1 cellular context compared by ENCODE assay signal in the genomic region with DNA sequence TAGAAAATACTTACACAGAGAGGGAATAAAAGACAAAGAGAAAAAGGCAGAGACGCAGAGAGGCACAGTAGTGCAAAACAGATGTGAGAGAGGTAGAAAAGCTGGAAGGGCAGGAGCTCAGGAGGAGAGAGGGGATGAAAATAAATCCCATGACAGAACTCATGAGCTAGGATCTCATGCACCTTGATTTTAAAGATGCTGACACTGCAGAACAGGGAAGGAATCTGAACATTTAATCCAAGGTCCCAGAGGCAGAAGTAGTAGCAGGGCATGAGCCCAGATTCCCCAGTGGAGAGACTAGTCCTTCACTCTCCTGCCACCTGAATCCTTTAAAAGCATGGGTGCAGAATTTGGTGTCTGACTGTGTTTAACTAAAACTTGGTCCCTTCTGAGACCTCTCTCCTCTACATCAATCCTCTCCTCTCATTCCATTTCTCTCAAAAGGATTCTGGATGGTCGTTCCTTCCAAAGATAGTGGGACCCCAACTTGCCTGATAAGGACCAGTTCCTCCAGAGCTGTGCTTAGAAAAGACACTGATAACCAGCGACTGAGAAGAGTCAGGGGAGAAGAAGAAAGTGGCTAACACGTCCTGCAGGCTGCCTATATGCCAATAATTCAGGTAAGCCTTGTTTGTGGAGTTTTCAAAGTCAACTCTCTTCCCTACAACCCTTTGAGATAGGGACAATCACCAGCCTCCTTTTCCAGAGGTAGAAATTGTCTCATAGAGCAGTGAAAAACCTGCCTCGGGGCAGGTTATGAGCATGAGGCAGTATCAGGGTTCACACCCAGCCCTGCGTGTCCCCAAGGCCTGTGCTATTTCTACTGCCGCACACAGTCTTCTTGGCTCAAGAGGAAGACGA.
TF ChIP-seq lines count a peak whose summit lies in the region.

No MANE protein-coding gene starts in this region.

TF ChIP-seq in K562, 482 proteins besides CTCF, POLR2A, EP300 and RAD21 (continued from another document):
- TF ChIP-seq, protein P1, sequence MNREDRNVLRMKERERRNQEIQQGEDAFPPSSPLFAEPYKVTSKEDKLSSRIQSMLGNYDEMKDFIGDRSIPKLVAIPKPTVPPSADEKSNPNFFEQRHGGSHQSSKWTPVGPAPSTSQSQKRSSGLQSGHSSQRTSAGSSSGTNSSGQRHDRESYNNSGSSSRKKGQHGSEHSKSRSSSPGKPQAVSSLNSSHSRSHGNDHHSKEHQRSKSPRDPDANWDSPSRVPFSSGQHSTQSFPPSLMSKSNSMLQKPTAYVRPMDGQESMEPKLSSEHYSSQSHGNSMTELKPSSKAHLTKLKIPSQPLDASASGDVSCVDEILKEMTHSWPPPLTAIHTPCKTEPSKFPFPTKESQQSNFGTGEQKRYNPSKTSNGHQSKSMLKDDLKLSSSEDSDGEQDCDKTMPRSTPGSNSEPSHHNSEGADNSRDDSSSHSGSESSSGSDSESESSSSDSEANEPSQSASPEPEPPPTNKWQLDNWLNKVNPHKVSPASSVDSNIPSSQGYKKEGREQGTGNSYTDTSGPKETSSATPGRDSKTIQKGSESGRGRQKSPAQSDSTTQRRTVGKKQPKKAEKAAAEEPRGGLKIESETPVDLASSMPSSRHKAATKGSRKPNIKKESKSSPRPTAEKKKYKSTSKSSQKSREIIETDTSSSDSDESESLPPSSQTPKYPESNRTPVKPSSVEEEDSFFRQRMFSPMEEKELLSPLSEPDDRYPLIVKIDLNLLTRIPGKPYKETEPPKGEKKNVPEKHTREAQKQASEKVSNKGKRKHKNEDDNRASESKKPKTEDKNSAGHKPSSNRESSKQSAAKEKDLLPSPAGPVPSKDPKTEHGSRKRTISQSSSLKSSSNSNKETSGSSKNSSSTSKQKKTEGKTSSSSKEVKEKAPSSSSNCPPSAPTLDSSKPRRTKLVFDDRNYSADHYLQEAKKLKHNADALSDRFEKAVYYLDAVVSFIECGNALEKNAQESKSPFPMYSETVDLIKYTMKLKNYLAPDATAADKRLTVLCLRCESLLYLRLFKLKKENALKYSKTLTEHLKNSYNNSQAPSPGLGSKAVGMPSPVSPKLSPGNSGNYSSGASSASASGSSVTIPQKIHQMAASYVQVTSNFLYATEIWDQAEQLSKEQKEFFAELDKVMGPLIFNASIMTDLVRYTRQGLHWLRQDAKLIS (CRISPR knock-in tag; IDR thresholded peaks at IDR 0.05): no peak
- TF ChIP-seq ZNF583 (CRISPR knock-in tag; IDR thresholded peaks at IDR 0.05) (0 out of 2 replicates have a peak, but pooled peaks have one; percentile 43), MTA3 (IDR thresholded peaks at IDR 0.05; ENCODE audit: borderline replicate concordance) (no peak), THRAP3 (IDR thresholded peaks at IDR 0.05; ENCODE audit: borderline replicate concordance) (no peak), HLTF (IDR thresholded peaks at IDR 0.05) (no peak), MAZ (CRISPR knock-in tag; conservative IDR thresholded peaks at IDR 0.05 in 1 of 2, IDR thresholded peaks at IDR 0.05 in 1 of 2) (0 out of 4 replicates have a peak, but pooled peaks of 1 of the 2 experiments have one; percentile 26)
- TF ChIP-seq, protein P2, sequence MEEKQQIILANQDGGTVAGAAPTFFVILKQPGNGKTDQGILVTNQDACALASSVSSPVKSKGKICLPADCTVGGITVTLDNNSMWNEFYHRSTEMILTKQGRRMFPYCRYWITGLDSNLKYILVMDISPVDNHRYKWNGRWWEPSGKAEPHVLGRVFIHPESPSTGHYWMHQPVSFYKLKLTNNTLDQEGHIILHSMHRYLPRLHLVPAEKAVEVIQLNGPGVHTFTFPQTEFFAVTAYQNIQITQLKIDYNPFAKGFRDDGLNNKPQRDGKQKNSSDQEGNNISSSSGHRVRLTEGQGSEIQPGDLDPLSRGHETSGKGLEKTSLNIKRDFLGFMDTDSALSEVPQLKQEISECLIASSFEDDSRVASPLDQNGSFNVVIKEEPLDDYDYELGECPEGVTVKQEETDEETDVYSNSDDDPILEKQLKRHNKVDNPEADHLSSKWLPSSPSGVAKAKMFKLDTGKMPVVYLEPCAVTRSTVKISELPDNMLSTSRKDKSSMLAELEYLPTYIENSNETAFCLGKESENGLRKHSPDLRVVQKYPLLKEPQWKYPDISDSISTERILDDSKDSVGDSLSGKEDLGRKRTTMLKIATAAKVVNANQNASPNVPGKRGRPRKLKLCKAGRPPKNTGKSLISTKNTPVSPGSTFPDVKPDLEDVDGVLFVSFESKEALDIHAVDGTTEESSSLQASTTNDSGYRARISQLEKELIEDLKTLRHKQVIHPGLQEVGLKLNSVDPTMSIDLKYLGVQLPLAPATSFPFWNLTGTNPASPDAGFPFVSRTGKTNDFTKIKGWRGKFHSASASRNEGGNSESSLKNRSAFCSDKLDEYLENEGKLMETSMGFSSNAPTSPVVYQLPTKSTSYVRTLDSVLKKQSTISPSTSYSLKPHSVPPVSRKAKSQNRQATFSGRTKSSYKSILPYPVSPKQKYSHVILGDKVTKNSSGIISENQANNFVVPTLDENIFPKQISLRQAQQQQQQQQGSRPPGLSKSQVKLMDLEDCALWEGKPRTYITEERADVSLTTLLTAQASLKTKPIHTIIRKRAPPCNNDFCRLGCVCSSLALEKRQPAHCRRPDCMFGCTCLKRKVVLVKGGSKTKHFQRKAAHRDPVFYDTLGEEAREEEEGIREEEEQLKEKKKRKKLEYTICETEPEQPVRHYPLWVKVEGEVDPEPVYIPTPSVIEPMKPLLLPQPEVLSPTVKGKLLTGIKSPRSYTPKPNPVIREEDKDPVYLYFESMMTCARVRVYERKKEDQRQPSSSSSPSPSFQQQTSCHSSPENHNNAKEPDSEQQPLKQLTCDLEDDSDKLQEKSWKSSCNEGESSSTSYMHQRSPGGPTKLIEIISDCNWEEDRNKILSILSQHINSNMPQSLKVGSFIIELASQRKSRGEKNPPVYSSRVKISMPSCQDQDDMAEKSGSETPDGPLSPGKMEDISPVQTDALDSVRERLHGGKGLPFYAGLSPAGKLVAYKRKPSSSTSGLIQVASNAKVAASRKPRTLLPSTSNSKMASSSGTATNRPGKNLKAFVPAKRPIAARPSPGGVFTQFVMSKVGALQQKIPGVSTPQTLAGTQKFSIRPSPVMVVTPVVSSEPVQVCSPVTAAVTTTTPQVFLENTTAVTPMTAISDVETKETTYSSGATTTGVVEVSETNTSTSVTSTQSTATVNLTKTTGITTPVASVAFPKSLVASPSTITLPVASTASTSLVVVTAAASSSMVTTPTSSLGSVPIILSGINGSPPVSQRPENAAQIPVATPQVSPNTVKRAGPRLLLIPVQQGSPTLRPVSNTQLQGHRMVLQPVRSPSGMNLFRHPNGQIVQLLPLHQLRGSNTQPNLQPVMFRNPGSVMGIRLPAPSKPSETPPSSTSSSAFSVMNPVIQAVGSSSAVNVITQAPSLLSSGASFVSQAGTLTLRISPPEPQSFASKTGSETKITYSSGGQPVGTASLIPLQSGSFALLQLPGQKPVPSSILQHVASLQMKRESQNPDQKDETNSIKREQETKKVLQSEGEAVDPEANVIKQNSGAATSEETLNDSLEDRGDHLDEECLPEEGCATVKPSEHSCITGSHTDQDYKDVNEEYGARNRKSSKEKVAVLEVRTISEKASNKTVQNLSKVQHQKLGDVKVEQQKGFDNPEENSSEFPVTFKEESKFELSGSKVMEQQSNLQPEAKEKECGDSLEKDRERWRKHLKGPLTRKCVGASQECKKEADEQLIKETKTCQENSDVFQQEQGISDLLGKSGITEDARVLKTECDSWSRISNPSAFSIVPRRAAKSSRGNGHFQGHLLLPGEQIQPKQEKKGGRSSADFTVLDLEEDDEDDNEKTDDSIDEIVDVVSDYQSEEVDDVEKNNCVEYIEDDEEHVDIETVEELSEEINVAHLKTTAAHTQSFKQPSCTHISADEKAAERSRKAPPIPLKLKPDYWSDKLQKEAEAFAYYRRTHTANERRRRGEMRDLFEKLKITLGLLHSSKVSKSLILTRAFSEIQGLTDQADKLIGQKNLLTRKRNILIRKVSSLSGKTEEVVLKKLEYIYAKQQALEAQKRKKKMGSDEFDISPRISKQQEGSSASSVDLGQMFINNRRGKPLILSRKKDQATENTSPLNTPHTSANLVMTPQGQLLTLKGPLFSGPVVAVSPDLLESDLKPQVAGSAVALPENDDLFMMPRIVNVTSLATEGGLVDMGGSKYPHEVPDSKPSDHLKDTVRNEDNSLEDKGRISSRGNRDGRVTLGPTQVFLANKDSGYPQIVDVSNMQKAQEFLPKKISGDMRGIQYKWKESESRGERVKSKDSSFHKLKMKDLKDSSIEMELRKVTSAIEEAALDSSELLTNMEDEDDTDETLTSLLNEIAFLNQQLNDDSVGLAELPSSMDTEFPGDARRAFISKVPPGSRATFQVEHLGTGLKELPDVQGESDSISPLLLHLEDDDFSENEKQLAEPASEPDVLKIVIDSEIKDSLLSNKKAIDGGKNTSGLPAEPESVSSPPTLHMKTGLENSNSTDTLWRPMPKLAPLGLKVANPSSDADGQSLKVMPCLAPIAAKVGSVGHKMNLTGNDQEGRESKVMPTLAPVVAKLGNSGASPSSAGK (IDR thresholded peaks at IDR 0.05): peak; percentile 73
- TF ChIP-seq, protein P3, sequence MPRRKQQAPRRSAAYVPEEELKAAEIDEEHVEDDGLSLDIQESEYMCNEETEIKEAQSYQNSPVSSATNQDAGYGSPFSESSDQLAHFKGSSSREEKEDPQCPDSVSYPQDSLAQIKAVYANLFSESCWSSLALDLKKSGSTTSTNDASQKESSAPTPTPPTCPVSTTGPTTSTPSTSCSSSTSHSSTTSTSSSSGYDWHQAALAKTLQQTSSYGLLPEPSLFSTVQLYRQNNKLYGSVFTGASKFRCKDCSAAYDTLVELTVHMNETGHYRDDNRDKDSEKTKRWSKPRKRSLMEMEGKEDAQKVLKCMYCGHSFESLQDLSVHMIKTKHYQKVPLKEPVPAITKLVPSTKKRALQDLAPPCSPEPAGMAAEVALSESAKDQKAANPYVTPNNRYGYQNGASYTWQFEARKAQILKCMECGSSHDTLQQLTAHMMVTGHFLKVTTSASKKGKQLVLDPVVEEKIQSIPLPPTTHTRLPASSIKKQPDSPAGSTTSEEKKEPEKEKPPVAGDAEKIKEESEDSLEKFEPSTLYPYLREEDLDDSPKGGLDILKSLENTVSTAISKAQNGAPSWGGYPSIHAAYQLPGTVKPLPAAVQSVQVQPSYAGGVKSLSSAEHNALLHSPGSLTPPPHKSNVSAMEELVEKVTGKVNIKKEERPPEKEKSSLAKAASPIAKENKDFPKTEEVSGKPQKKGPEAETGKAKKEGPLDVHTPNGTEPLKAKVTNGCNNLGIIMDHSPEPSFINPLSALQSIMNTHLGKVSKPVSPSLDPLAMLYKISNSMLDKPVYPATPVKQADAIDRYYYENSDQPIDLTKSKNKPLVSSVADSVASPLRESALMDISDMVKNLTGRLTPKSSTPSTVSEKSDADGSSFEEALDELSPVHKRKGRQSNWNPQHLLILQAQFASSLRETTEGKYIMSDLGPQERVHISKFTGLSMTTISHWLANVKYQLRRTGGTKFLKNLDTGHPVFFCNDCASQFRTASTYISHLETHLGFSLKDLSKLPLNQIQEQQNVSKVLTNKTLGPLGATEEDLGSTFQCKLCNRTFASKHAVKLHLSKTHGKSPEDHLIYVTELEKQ (CRISPR knock-in tag; IDR thresholded peaks at IDR 0.05): no peak
- TF ChIP-seq, protein P4, sequence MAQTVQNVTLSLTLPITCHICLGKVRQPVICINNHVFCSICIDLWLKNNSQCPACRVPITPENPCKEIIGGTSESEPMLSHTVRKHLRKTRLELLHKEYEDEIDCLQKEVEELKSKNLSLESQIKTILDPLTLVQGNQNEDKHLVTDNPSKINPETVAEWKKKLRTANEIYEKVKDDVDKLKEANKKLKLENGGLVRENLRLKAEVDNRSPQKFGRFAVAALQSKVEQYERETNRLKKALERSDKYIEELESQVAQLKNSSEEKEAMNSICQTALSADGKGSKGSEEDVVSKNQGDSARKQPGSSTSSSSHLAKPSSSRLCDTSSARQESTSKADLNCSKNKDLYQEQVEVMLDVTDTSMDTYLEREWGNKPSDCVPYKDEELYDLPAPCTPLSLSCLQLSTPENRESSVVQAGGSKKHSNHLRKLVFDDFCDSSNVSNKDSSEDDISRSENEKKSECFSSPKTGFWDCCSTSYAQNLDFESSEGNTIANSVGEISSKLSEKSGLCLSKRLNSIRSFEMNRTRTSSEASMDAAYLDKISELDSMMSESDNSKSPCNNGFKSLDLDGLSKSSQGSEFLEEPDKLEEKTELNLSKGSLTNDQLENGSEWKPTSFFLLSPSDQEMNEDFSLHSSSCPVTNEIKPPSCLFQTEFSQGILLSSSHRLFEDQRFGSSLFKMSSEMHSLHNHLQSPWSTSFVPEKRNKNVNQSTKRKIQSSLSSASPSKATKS (CRISPR knock-in tag; IDR thresholded peaks at IDR 0.05): no peak
- TF ChIP-seq, protein P5, sequence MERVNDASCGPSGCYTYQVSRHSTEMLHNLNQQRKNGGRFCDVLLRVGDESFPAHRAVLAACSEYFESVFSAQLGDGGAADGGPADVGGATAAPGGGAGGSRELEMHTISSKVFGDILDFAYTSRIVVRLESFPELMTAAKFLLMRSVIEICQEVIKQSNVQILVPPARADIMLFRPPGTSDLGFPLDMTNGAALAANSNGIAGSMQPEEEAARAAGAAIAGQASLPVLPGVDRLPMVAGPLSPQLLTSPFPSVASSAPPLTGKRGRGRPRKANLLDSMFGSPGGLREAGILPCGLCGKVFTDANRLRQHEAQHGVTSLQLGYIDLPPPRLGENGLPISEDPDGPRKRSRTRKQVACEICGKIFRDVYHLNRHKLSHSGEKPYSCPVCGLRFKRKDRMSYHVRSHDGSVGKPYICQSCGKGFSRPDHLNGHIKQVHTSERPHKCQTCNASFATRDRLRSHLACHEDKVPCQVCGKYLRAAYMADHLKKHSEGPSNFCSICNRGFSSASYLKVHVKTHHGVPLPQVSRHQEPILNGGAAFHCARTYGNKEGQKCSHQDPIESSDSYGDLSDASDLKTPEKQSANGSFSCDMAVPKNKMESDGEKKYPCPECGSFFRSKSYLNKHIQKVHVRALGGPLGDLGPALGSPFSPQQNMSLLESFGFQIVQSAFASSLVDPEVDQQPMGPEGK (CRISPR knock-in tag; IDR thresholded peaks at IDR 0.05; ENCODE audit: borderline replicate concordance): no peak
- TF ChIP-seq, protein P6, sequence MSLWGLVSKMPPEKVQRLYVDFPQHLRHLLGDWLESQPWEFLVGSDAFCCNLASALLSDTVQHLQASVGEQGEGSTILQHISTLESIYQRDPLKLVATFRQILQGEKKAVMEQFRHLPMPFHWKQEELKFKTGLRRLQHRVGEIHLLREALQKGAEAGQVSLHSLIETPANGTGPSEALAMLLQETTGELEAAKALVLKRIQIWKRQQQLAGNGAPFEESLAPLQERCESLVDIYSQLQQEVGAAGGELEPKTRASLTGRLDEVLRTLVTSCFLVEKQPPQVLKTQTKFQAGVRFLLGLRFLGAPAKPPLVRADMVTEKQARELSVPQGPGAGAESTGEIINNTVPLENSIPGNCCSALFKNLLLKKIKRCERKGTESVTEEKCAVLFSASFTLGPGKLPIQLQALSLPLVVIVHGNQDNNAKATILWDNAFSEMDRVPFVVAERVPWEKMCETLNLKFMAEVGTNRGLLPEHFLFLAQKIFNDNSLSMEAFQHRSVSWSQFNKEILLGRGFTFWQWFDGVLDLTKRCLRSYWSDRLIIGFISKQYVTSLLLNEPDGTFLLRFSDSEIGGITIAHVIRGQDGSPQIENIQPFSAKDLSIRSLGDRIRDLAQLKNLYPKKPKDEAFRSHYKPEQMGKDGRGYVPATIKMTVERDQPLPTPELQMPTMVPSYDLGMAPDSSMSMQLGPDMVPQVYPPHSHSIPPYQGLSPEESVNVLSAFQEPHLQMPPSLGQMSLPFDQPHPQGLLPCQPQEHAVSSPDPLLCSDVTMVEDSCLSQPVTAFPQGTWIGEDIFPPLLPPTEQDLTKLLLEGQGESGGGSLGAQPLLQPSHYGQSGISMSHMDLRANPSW (CRISPR knock-in tag; IDR thresholded peaks at IDR 0.05): no peak
- TF ChIP-seq, protein P7, sequence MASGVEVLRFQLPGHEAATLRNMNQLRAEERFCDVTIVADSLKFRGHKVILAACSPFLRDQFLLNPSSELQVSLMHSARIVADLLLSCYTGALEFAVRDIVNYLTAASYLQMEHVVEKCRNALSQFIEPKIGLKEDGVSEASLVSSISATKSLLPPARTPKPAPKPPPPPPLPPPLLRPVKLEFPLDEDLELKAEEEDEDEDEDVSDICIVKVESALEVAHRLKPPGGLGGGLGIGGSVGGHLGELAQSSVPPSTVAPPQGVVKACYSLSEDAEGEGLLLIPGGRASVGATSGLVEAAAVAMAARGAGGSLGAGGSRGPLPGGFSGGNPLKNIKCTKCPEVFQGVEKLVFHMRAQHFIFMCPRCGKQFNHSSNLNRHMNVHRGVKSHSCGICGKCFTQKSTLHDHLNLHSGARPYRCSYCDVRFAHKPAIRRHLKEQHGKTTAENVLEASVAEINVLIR (CRISPR knock-in tag; IDR thresholded peaks at IDR 0.05): no peak
